ENCODE assay signal across 8 cellular contexts in genomic region chr16:67349172-67349571, GRCh38. TPM values are rescaled to one million over a fixed set of nuclear protein-coding genes. Genes with fewer than 3 reads are reported as not detected.
A peak's percentile ranks its signal among the peaks of the same experiment; 100 is the strongest.
DNase-seq lines count a peak whose midpoint lies in the region; ATAC-seq, FAIRE-seq and TF ChIP-seq lines count a peak whose summit lies in the region.
"Had no signal": no experiment of that assay in that cellular context is flagged by ENCODE, and none has a peak within 500 bp of the region (broad histone marks: within the 10 kb centered on the region; RNA-seq: fewer than 3 reads in every experiment).

No MANE protein-coding gene starts in this region.

- H3K36me3 ChIP-seq in GM06990 (ENCODE audit: control insufficient read depth, insufficient read depth, low read length): no peaks in the 10 kb centered on the region
- no peaks in the 10 kb centered on the region for H3K36me3 ChIP-seq in body of pancreas (replicated peaks in 1 of 2; ENCODE audit: insufficient read depth in 1 of 2, low read depth in 2 of 2)
- no peaks in the 10 kb centered on the region for H3K36me3 ChIP-seq in pancreas
- no peaks in the 10 kb centered on the region for H3K36me3 ChIP-seq in suprapubic skin

- H3K4me1 ChIP-seq in body of pancreas (no peaks in the 10 kb centered on the region), pancreas (no peaks in the 10 kb centered on the region), suprapubic skin (no peaks in the 10 kb centered on the region)

- no peaks in the 10 kb centered on the region for H3K9me3 ChIP-seq in body of pancreas
- no peaks in the 10 kb centered on the region for H3K9me3 ChIP-seq in pancreas
- no peaks in the 10 kb centered on the region for H3K9me3 ChIP-seq in suprapubic skin

- ATAC-seq in body of pancreas (no peak), pancreas (peak in 3 of 4 donors; percentile 43 to 85 (median 63)), GM21717 (IDR thresholded peaks at IDR 0.05; ENCODE audit: unreplicated experiment) (no peak), GM21576 (IDR thresholded peaks at IDR 0.05; ENCODE audit: unreplicated experiment) (no peak)

- H3K27ac ChIP-seq in body of pancreas (no peak overlapping the region), pancreas (no peak overlapping the region), suprapubic skin (no peak overlapping the region)

- no peak for TF ChIP-seq EP300 in suprapubic skin (IDR thresholded peaks at IDR 0.05)

- TF ChIP-seq CTCF in GM06990 (IDR thresholded peaks at IDR 0.05; ENCODE audit: insufficient read depth, low read length, poor library complexity, severe bottlenecking): peak; percentile 51
- peak in 5 of 7 experiments; percentile 15 to 36 (median 27) for TF ChIP-seq CTCF in body of pancreas (IDR thresholded peaks at IDR 0.05)
- peak in 3 of 4 donors; percentile 15 to 25 (median 20) for TF ChIP-seq CTCF in pancreas (IDR thresholded peaks at IDR 0.05)
- no peak for TF ChIP-seq CTCF in suprapubic skin (IDR thresholded peaks at IDR 0.05)

- TF ChIP-seq POLR2A in body of pancreas (IDR thresholded peaks at IDR 0.05) (no peak), suprapubic skin (IDR thresholded peaks at IDR 0.05) (no peak)

- no peaks in the 10 kb centered on the region for H3K27me3 ChIP-seq in GM06990 (replicated peaks; ENCODE audit: control insufficient read depth, insufficient read depth, low read length)
- no peaks in the 10 kb centered on the region for H3K27me3 ChIP-seq in body of pancreas
- H3K27me3 ChIP-seq in pancreas: no peaks in the 10 kb centered on the region
- H3K27me3 ChIP-seq in suprapubic skin: no peaks in the 10 kb centered on the region

- H3K4me3 ChIP-seq in GM06990 (replicated peaks; ENCODE audit: low read depth, low read length) (no peak overlapping the region), body of pancreas (no peak overlapping the region), pancreas (no peak overlapping the region), suprapubic skin (no peak overlapping the region)

- no peak for DNase-seq in GM06990 (ENCODE audit: extremely low read depth, insufficient read length)
- DNase-seq in NCI-H1092 treated with DMSO at 0.1 percent for 48 hours (lab: John Stamatoyannopoulos, UW): peak; percentile 20
- DNase-seq in body of pancreas: no peak
- no peak for DNase-seq in pancreas
- DNase-seq in suprapubic skin (ENCODE audit: low spot score in 2 of 2): no peak
- DNase-seq: stimulated activated naive B cell treated with anti-CD40 and anti-IgM and Interleukin-4, amounts not matched to agents 10 μg/mL and 1 μg/mL and 100 μg/mL, for 72 hours had no signal

- intact Hi-C loops in body of pancreas (cut with DNase I): no loop called here
- intact Hi-C loops in pancreas (cut with DNase I): no loop called here

- FAIRE-seq in pancreas (lab: Jason Lieb, UNC): peak; percentile 45

RNA-seq across cellular contexts. Expression of gene LRRC36, which starts 22.6 kb away (rescaled TPM):
- total RNA-seq in body of pancreas (1 to 10 TPM; 1.6 to 7.0 TPM), pancreas (1 to 10 TPM; 1.3 to 2.7 (median 2.1) TPM), suprapubic skin (under 1 TPM in 2 of 4 donors, not detected in 2; 0.42 to 0.56 TPM)
- 10 to 100 TPM in 1 of 2 donors, 1 to 10 TPM in 1; 4.2 to 16.4 TPM for polyA plus RNA-seq in pancreas

RNA-seq across cellular contexts. Expression of gene KCTD19, which starts 22.6 kb away (rescaled TPM):
- under 1 TPM in 1 of 2 donors, not detected in 1; under 0.01 TPM for total RNA-seq in body of pancreas
- under 1 TPM in 4 of 6 donors, not detected in 2; 0.09 to 0.56 (median 0.36) TPM for total RNA-seq in pancreas
- polyA plus RNA-seq in pancreas: under 1 TPM; 0.42 to 0.70 TPM
- total RNA-seq in suprapubic skin: under 1 TPM in 1 of 4 donors, not detected in 3; 0.25 TPM

RNA-seq across cellular contexts. Expression of gene TPPP3, which starts 44.1 kb away (rescaled TPM):
- 10 to 100 TPM; 11.2 to 30.0 TPM for total RNA-seq in body of pancreas
- 10 to 100 TPM in 2 of 6 donors, 1 to 10 TPM in 4; 4.5 to 30.3 (median 7.1) TPM for total RNA-seq in pancreas
- 10 to 100 TPM; 30.1 to 76.2 TPM for polyA plus RNA-seq in pancreas
- 100 to 1,000 TPM in 3 of 4 donors, 10 to 100 TPM in 1; 47.6 to 182 (median 121) TPM for total RNA-seq in suprapubic skin

Comparison
In these comparisons a context has a peak if more than half of its experiments do, and no peak if none do; other contexts are left out.
1. CTCF ChIP-seq: peak in GM06990 (single experiment), body of pancreas (5 of 7) and pancreas (3 of 4); none in suprapubic skin (0 of 2).
2. ATAC-seq: peak in pancreas (3 of 4); none in body of pancreas (single experiment), GM21717 (single experiment) and GM21576 (single experiment).